16 cellular contexts compared by ENCODE assay signal in genomic region chr13:98406475-98406874, GRCh38.
A peak's percentile ranks its signal among the peaks of the same experiment; 100 is the strongest.
DNase-seq lines count a peak whose midpoint lies in the region; ATAC-seq and TF ChIP-seq lines count a peak whose summit lies in the region.
"Had no signal": no experiment of that assay in that cellular context is flagged by ENCODE, and none has a peak within 500 bp of the region (broad histone marks: within the 10 kb centered on the region; RNA-seq: fewer than 3 reads in every experiment).

No MANE protein-coding gene starts in this region.

- H3K27ac ChIP-seq in endodermal cell (ENCODE audit: low read depth, low read length): no peak overlapping the region
- peak overlapping the region; percentile 37 to 86 (median 73) for H3K27ac ChIP-seq in thyroid gland
- no peak overlapping the region for H3K27ac ChIP-seq in ovary
- H3K27ac ChIP-seq: Peyer's patch had no signal

- H3K9me3 ChIP-seq in endodermal cell (ENCODE audit: control insufficient read depth, low read length) (no peaks in the 10 kb centered on the region), thyroid gland (no peaks in the 10 kb centered on the region), ovary (no peaks in the 10 kb centered on the region)
- H3K9me3 ChIP-seq: MG63, Peyer's patch, SK-N-SH had no signal

- ATAC-seq in HG03039 (IDR thresholded peaks at IDR 0.05; ENCODE audit: unreplicated experiment): no peak
- ATAC-seq: CD8-positive, alpha-beta T cell; Right ventricle myocardium inferior had no signal

- H3K4me1 ChIP-seq in endodermal cell (ENCODE audit: control insufficient read depth, insufficient read depth, low read length) (no peaks in the 10 kb centered on the region), thyroid gland (peaks cover 21 to 25% of the 10 kb centered on the region in 2 donors), ovary (ENCODE audit: insufficient read depth) (no peaks in the 10 kb centered on the region)
- H3K4me1 ChIP-seq: Peyer's patch had no signal

- H3K4me3 ChIP-seq in endodermal cell (ENCODE audit: low read length) (no peak overlapping the region), thyroid gland (replicated peaks in 1 of 3) (no peak overlapping the region), ovary (no peak overlapping the region)
- H3K4me3 ChIP-seq: MG63, Peyer's patch had no signal

- 90 to 94% methylated on average over 6 to 9 of the region's 9 CpGs for WGBS in endodermal cell (ENCODE audit: insufficient coverage in 1 of 2, insufficient read length in 1 of 2), 2 experiments
- 57 to 75% methylated on average over 9 of the region's 9 CpGs for WGBS in thyroid gland, 2 donors
- WGBS in ovary, 3 donors: 84 to 89% (median 89%) methylated on average over 9 of the region's 9 CpGs

- H3K27me3 Mint-ChIP-seq in endodermal cell (ENCODE audit: insufficient read depth): no peaks in the 10 kb centered on the region

- no peak for TF ChIP-seq EP300 in ovary (IDR thresholded peaks at IDR 0.05)

- TF ChIP-seq POLR2A in thyroid gland (IDR thresholded peaks at IDR 0.05): no peak
- TF ChIP-seq POLR2A in ovary (IDR thresholded peaks at IDR 0.05): no peak

- H3K36me3 Mint-ChIP-seq in endodermal cell (ENCODE audit: low read depth): peaks cover 62% of the 10 kb centered on the region
- H3K36me3 Mint-ChIP-seq: CD8-positive, alpha-beta T cell had no signal

- TF ChIP-seq CTCF in endodermal cell (conservative IDR thresholded peaks at IDR 0.05) (no peak), thyroid gland (IDR thresholded peaks at IDR 0.05) (no peak), ovary (IDR thresholded peaks at IDR 0.05) (no peak)

- intact Hi-C loops in thyroid gland (cut with DNase I) (no loop called here), ovary (cut with DNase I) (no loop called here)

- H3K27me3 ChIP-seq in endodermal cell (ENCODE audit: control insufficient read depth, insufficient read depth, low read length, poor library complexity, severe bottlenecking): no peaks in the 10 kb centered on the region
- H3K27me3 ChIP-seq in thyroid gland: no peaks in the 10 kb centered on the region
- no peaks in the 10 kb centered on the region for H3K27me3 ChIP-seq in ovary
- H3K27me3 ChIP-seq: MG63, Peyer's patch had no signal

- no peaks in the 10 kb centered on the region for H3K9me3 Mint-ChIP-seq in endodermal cell
- H3K9me3 Mint-ChIP-seq: CD8-positive, alpha-beta T cell had no signal

- peak overlapping the region; percentile 28 for H3K27ac Mint-ChIP-seq in endodermal cell
- H3K27ac Mint-ChIP-seq: CD8-positive, alpha-beta T cell had no signal

- H3K4me1 Mint-ChIP-seq in endodermal cell: peaks cover 6% of the 10 kb centered on the region

- no peak overlapping the region for H3K9ac ChIP-seq in endodermal cell (ENCODE audit: extremely low read depth, low read length, poor library complexity, severe bottlenecking)
- H3K9ac ChIP-seq: SK-N-SH had no signal

- peak; percentile 50 for DNase-seq in NCI-H146 (lab: John Stamatoyannopoulos, UW)
- DNase-seq in NCI-H146 treated with DMSO at 0.1 percent for 48 hours (lab: John Stamatoyannopoulos, UW; ENCODE audit: unreplicated experiment): no peak
- peak; percentile 83 for DNase-seq in NCI-H69 (lab: John Stamatoyannopoulos, UW)
- DNase-seq in endodermal cell: no peak
- peak; percentile 36 to 37 for DNase-seq in thyroid gland
- DNase-seq in NCI-H345 (lab: John Stamatoyannopoulos, UW): no peak
- no peak for DNase-seq in ovary
- DNase-seq: 8988T; CD8-positive, alpha-beta T cell; GOT3; MG63; NCI-H446; Peyer's patch; SK-N-SH had no signal

- peaks cover 95% of the 10 kb centered on the region for H3K36me3 ChIP-seq in endodermal cell (ENCODE audit: control insufficient read depth, insufficient read depth, low read length)
- no peaks in the 10 kb centered on the region for H3K36me3 ChIP-seq in thyroid gland
- no peaks in the 10 kb centered on the region for H3K36me3 ChIP-seq in ovary
- H3K36me3 ChIP-seq: Peyer's patch had no signal

- no peak overlapping the region for H3K4me3 Mint-ChIP-seq in endodermal cell
- H3K4me3 Mint-ChIP-seq: CD8-positive, alpha-beta T cell had no signal

Comparison
In these comparisons a context has a peak if more than half of its experiments do, and no peak if none do; other contexts are left out.
1. DNase-seq: peak in NCI-H146 (single experiment), NCI-H69 (single experiment) and thyroid gland (2 of 2); none in NCI-H146 treated with DMSO at 0.1 percent for 48 hours (single experiment), endodermal cell (single experiment), NCI-H345 (single experiment) and ovary (0 of 5).
2. H3K27ac ChIP-seq: peak in thyroid gland (3 of 3); none in endodermal cell (single experiment) and ovary (0 of 2).